ENCODE assay signal across 1 cellular context in the genomic region with DNA sequence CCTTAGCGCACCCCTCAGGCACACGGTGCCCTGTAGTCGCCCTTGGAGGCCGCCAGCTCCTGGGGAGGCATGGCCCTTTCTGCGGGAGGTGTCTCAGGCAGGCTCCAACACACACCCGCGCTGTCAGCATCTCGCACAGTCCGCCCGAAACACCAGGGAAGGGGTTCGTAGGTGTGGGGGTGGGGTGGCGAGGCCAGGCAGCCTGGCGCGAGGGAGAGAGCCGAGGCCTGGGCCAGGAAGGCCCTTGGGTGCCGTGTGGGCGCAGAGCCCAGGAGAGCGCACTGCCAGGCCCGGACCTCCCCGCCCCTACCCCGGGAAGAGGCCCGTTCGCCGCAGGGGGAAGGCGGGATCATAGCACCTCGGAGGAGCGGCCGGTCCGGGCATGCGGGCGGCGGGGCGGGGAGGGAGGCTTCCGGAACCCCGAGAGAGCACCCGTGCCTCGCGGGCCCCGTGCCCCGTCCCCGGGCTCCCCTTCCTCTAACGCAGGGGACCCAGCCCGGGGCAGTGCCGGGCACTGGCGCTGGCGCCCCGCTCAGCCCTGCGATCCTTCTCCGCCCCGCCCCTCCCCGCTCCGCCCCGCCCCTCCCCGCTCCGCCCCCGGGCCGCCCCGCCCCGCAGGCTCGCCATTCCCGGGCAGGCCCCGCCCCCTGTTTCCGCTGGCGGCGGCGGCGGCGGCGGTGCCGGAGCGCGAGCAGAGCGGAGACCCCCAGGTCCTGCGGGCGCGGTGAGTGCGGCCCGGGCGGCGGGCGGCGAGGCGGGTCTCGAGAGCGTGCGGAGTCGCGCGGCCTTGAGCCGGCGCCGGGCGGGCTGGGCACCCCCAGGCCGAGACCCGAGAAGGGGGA.
A peak's percentile ranks its signal among the peaks of the same experiment; 100 is the strongest.
TF ChIP-seq lines count a peak whose summit lies in the region.

TSPAN9 (plus strand) TSS at position 650 of the 842 bp plus-strand sequence. CDS start 123,815 bp downstream, outside the sequence.

TF ChIP-seq in HepG2, 621 proteins besides CTCF, POLR2A, EP300 and RAD21 (continued from another document):
- TF ChIP-seq ZNF776 (CRISPR knock-in tag; IDR thresholded peaks at IDR 0.05) (peak; percentile 92; the same call in 1 of the 2 replicates), PITX1 (CRISPR knock-in tag; IDR thresholded peaks at IDR 0.05) (peak; percentile 40; the same call in 1 of the 2 replicates), ZNF460 (CRISPR knock-in tag; IDR thresholded peaks at IDR 0.05; ENCODE audit: borderline replicate concordance) (no peak)
